Comparison of ENCODE assay signal across 8 cellular contexts in genomic region chr4:86892639-86892965, GRCh38. TPM values are rescaled to one million over a fixed set of nuclear protein-coding genes. Genes with fewer than 3 reads are reported as not detected.
DNase-seq lines count a peak whose midpoint lies in the region; ATAC-seq and TF ChIP-seq lines count a peak whose summit lies in the region.

No MANE protein-coding gene starts in this region.

- H3K27me3 ChIP-seq in BJ (ENCODE audit: control insufficient read depth, insufficient read depth, low read length) (no peaks in the 10 kb centered on the region), adrenal gland (no peaks in the 10 kb centered on the region), right lobe of liver (no peaks in the 10 kb centered on the region), upper lobe of left lung (no peaks in the 10 kb centered on the region)

- DNase-seq in BJ (ENCODE audit: low read depth) (no peak), adrenal gland (no peak), right lobe of liver (no peak), upper lobe of left lung (no peak), amniotic stem cell (lab: John Stamatoyannopoulos, UW) (no peak), GM03348 (ENCODE audit: low spot score) (no peak)

- H3K4me1 ChIP-seq in adrenal gland (replicated peaks in 1 of 2): peaks cover 3 to 15% of the 10 kb centered on the region in 2 donors
- H3K4me1 ChIP-seq in right lobe of liver: no peaks in the 10 kb centered on the region
- peaks cover 0 to 24% (median 10%) of the 10 kb centered on the region in 4 donors for H3K4me1 ChIP-seq in upper lobe of left lung

- 12 to 18% (median 12%) methylated on average over 12 to 13 of the region's 13 CpGs for WGBS in adrenal gland, 4 donors
- WGBS in right lobe of liver (ENCODE audit: insufficient coverage, low coverage, low lambda C conversion rate, missing lambda C conversion rate): 26% methylated on average over 9 of the region's 13 CpGs
- WGBS in upper lobe of left lung, 2 donors: 5 to 11% methylated on average over 10 to 13 of the region's 13 CpGs

- no peaks in the 10 kb centered on the region for H3K9me3 ChIP-seq in adrenal gland (replicated peaks in 1 of 3)
- no peaks in the 10 kb centered on the region for H3K9me3 ChIP-seq in right lobe of liver
- H3K9me3 ChIP-seq in upper lobe of left lung: no peaks in the 10 kb centered on the region

- POLR2A ChIA-PET in BJ (lab: Charles Lee): no interaction called here

- intact Hi-C loops in adrenal gland (cut with DNase I) (loop anchor here (2.0 to 5.0 kb wide), 2 partner anchors 394 to 395 kb away; no protein-coding TSS in a partner anchor), right lobe of liver (cut with DNase I) (loop anchor here in 1 of 2 donors (10.0 kb wide), 1 partner anchor 398 kb away; no protein-coding TSS in a partner anchor)

- no peaks in the 10 kb centered on the region for H3K36me3 ChIP-seq in BJ (ENCODE audit: control insufficient read depth, insufficient read depth, low read length)
- no peaks in the 10 kb centered on the region for H3K36me3 ChIP-seq in adrenal gland (replicated peaks in 1 of 2)
- H3K36me3 ChIP-seq in right lobe of liver: no peaks in the 10 kb centered on the region
- no peaks in the 10 kb centered on the region for H3K36me3 ChIP-seq in upper lobe of left lung

- no peak for TF ChIP-seq EP300 in upper lobe of left lung (IDR thresholded peaks at IDR 0.05)

- H3K4me3 ChIP-seq in BJ (ENCODE audit: low read depth, low read length) (peak overlapping the region; percentile 44), adrenal gland (peak overlapping the region in 3 of 4 donors; percentile 73 to 95 (median 86)), right lobe of liver (peak overlapping the region; percentile 67 to 68 (median 67)), upper lobe of left lung (peak overlapping the region; percentile 62 to 86 (median 80))

- TF ChIP-seq CTCF in BJ (IDR thresholded peaks at IDR 0.05; ENCODE audit: insufficient read depth, low read depth, low read length): no peak
- TF ChIP-seq CTCF in adrenal gland (IDR thresholded peaks at IDR 0.05): no peak
- no peak for TF ChIP-seq CTCF in right lobe of liver (IDR thresholded peaks at IDR 0.05)
- no peak for TF ChIP-seq CTCF in upper lobe of left lung (IDR thresholded peaks at IDR 0.05)

- CTCF ChIA-PET in BJ (lab: Yijun Ruan, JAX): interaction anchor here (0.9 to 1.1 kb wide), 3 partner anchors 45 to 397 kb away, joined by 3 read pairs; no protein-coding TSS in a partner anchor

- ATAC-seq in HG02981 (IDR thresholded peaks at IDR 0.05; ENCODE audit: unreplicated experiment) (peak; percentile 13), right lobe of liver (no peak), upper lobe of left lung (ENCODE audit: low FRiP score in 2 of 2) (no peak), GM19351 (IDR thresholded peaks at IDR 0.05; ENCODE audit: unreplicated experiment) (no peak)

- TF ChIP-seq POLR2A in adrenal gland (IDR thresholded peaks at IDR 0.05): no peak
- no peak for TF ChIP-seq POLR2A in right lobe of liver (IDR thresholded peaks at IDR 0.05)
- no peak for TF ChIP-seq POLR2A in upper lobe of left lung (IDR thresholded peaks at IDR 0.05)

- peak overlapping the region in 3 of 5 donors; percentile 54 to 76 (median 74) for H3K27ac ChIP-seq in adrenal gland
- peak overlapping the region in 2 of 3 donors; percentile 28 to 69 for H3K27ac ChIP-seq in right lobe of liver
- H3K27ac ChIP-seq in upper lobe of left lung: peak overlapping the region; percentile 84 to 90 (median 88)

RNA-seq across cellular contexts. Expression of gene C4orf36, which starts 0.4 kb away (rescaled TPM):
- polyA plus RNA-seq in BJ (2011; rRNA removed) (3.0 and 3.1 TPM in 2 replicates), adrenal gland (under 1 TPM in 1 of 3 donors, not detected in 2; 0.20 TPM)
- 0.46 and 0.85 TPM in 2 replicates for polyA minus RNA-seq in BJ (2011; rRNA and poly(A)+ RNA removed)
- total RNA-seq in adrenal gland (1 to 10 TPM in 3 of 8 donors, under 1 TPM in 4, not detected in 1; 0.28 to 2.0 (median 0.61) TPM), right lobe of liver (under 1 TPM in 1 of 6 experiments, not detected in 5; 0.66 TPM), upper lobe of left lung (1 to 10 TPM in 5 of 6 donors, under 1 TPM in 1; 0.57 to 7.3 (median 2.4) TPM)

RNA-seq across cellular contexts. Expression of gene AFF1, which starts 42.2 kb away (rescaled TPM):
- 7.5 and 11.0 TPM in 2 replicates for polyA plus RNA-seq in BJ (2011; rRNA removed)
- 37.4 and 49.1 TPM in 2 replicates for polyA minus RNA-seq in BJ (2011; rRNA and poly(A)+ RNA removed)
- 100 to 1,000 TPM in 1 of 8 donors, 10 to 100 TPM in 7; 42.1 to 109 (median 63.3) TPM for total RNA-seq in adrenal gland
- polyA plus RNA-seq in adrenal gland: 10 to 100 TPM in 2 of 3 donors, 1 to 10 TPM in 1; 9.9 to 44.1 (median 26.2) TPM
- total RNA-seq in right lobe of liver: 10 to 100 TPM; 23.8 to 39.6 (median 34.9) TPM
- 100 to 1,000 TPM in 1 of 6 donors, 10 to 100 TPM in 5; 45.5 to 124 (median 83.9) TPM for total RNA-seq in upper lobe of left lung

RNA-seq across cellular contexts. Expression of gene SLC10A6, which starts 43.4 kb away (rescaled TPM):
- polyA plus RNA-seq in BJ (2011; rRNA removed) (0.72 and 0.98 TPM in 2 replicates), adrenal gland (under 1 TPM in 2 of 3 donors, not detected in 1; 0.17 to 0.42 TPM)
- polyA minus RNA-seq in BJ (2011; rRNA and poly(A)+ RNA removed): 3.1 and 4.0 TPM in 2 replicates
- total RNA-seq in adrenal gland (under 1 TPM in 6 of 8 donors, not detected in 2; 0.34 to 0.96 (median 0.68) TPM), right lobe of liver (under 1 TPM in 3 of 6 experiments, not detected in 3; 0.17 to 0.26 (median 0.19) TPM), upper lobe of left lung (1 to 10 TPM in 1 of 6 donors, under 1 TPM in 4, not detected in 1; 0.27 to 3.4 (median 0.76) TPM)
